In the genomic region with DNA sequence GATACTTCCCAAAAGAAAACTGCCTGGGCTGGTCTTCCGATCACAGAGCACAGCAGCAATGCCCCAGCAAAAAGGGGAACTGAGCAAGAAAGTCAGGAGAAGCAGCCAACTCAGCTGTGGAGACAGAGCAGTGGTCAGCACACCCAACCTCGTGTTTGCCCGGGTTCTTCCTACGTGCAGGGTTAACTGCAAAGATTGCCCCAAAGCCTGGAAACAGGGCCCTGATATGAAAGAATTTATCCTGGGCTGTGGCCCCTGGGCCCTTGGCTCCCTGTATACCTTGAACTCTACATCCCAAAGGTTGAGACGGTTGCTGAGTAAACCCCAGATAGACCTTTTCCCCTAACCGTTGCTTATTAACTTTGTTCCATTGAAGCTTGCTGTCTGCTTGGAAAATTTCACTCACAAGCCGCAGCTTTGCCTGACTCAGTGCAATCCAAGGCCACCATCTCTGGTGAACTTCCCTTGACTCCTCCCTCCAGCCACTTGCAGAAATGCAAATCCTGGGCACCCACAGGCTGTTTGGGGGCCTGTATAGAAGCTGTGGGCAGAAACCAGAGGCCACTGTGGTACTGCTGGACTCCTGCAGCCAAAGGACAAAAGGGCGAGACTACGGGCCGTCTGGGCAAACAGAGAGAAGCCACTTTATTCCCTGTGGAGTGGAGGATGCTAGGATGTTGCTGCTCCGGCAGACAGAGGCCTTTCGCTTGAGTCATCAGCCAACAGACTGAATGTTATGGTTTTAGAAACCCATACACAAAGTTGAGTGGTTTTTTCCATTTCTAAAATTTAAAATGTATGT, we compare ENCODE assay signal across 8 cellular contexts. TPM values are rescaled to one million over a fixed set of nuclear protein-coding genes. Genes with fewer than 3 reads are reported as not detected.
DNase-seq lines count a peak whose midpoint lies in the region; ATAC-seq, FAIRE-seq and TF ChIP-seq lines count a peak whose summit lies in the region.

No MANE protein-coding gene starts in this region.

- ATAC-seq in GM21529 (IDR thresholded peaks at IDR 0.05; ENCODE audit: unreplicated experiment) (peak; percentile 78), lower lobe of right lung (peak; percentile 50 to 70)

- no peak for TF ChIP-seq CTCF in astrocyte (IDR thresholded peaks at IDR 0.05; ENCODE audit: insufficient read depth, low read depth, low read length)
- TF ChIP-seq CTCF in lower lobe of right lung (IDR thresholded peaks at IDR 0.05) = no peak
- TF ChIP-seq CTCF in vagina (IDR thresholded peaks at IDR 0.05) = no peak

- no peak overlapping the region for H2AFZ ChIP-seq in astrocyte (ENCODE audit: low read depth, low read length)

- peak overlapping the region; percentile 89 for H3K27ac ChIP-seq in HUES48 (ENCODE audit: low read depth, low read length)
- peak overlapping the region; percentile 97 for H3K27ac ChIP-seq in astrocyte (ENCODE audit: low read depth, low read length)
- H3K27ac ChIP-seq in lower lobe of right lung = peak overlapping the region; percentile 63
- peak overlapping the region; percentile 70 for H3K27ac ChIP-seq in vagina
- no peak overlapping the region for H3K27ac ChIP-seq in effector memory CD4-positive, alpha-beta T cell (ENCODE audit: insufficient read depth, low read length, poor library complexity, severe bottlenecking)
- no peak overlapping the region for H3K27ac ChIP-seq in CD4-positive, alpha-beta memory T cell (ENCODE audit: low read depth, low read length)

- H3K27me3 ChIP-seq in HUES48 (ENCODE audit: control insufficient read depth, insufficient read depth, low read length) = no peaks in the 10 kb centered on the region
- H3K27me3 ChIP-seq in astrocyte (ENCODE audit: insufficient read depth, low read length) = no peaks in the 10 kb centered on the region
- H3K27me3 ChIP-seq in lower lobe of right lung (ENCODE audit: low read depth) = no peaks in the 10 kb centered on the region
- no peaks in the 10 kb centered on the region for H3K27me3 ChIP-seq in vagina
- H3K27me3 ChIP-seq in effector memory CD4-positive, alpha-beta T cell (replicated peaks; ENCODE audit: control insufficient read depth, insufficient read depth, low read length, poor library complexity, severe bottlenecking) = no peaks in the 10 kb centered on the region
- no peaks in the 10 kb centered on the region for H3K27me3 ChIP-seq in CD4-positive, alpha-beta memory T cell (ENCODE audit: insufficient read depth, low read length)

- H3K79me2 ChIP-seq in astrocyte (ENCODE audit: insufficient read depth, low read length) = peaks cover 58% of the 10 kb centered on the region

- H4K20me1 ChIP-seq in astrocyte (ENCODE audit: insufficient read depth, low read length) = no peaks in the 10 kb centered on the region

- no peak for TF ChIP-seq POLR2A in vagina (IDR thresholded peaks at IDR 0.05)

- H3K27ac Mint-ChIP-seq in astrocyte (ENCODE audit: unreplicated experiment) = peak overlapping the region; percentile 97
- H3K27ac Mint-ChIP-seq in CD4-positive, alpha-beta memory T cell = peak overlapping the region in 1 of 7 donors; percentile 14

- H3K4me1 Mint-ChIP-seq in astrocyte (ENCODE audit: low read depth, unreplicated experiment) = peaks cover 80% of the 10 kb centered on the region
- H3K4me1 Mint-ChIP-seq in CD4-positive, alpha-beta memory T cell = no peaks in the 10 kb centered on the region

- peak overlapping the region; percentile 74 for H3K4me2 ChIP-seq in astrocyte (ENCODE audit: low read length)

- intact Hi-C loops in lower lobe of right lung (cut with DNase I) = no loop called here
- intact Hi-C loops in vagina (cut with DNase I) = no loop called here
- intact Hi-C loops in CD4-positive, alpha-beta memory T cell (cut with micrococcal nuclease) = no loop called here

- H3K27me3 Mint-ChIP-seq in astrocyte (ENCODE audit: low read depth, unreplicated experiment) = no peaks in the 10 kb centered on the region
- peaks cover 0 to 3% of the 10 kb centered on the region in 2 donors for H3K27me3 Mint-ChIP-seq in CD4-positive, alpha-beta memory T cell

- H3K36me3 ChIP-seq in HUES48 (ENCODE audit: control insufficient read depth, insufficient read depth, low read length) (peaks cover 4% of the 10 kb centered on the region; the same call in 1 of the 2 replicates), astrocyte (ENCODE audit: insufficient read depth, low read length) (peaks cover 3% of the 10 kb centered on the region), lower lobe of right lung (peaks cover 3% of the 10 kb centered on the region), vagina (no peaks in the 10 kb centered on the region)
- no peaks in the 10 kb centered on the region for H3K36me3 ChIP-seq in effector memory CD4-positive, alpha-beta T cell (ENCODE audit: control insufficient read depth, insufficient read depth, low read length)
- H3K36me3 ChIP-seq in CD4-positive, alpha-beta memory T cell (ENCODE audit: insufficient read depth, low read length) = no peaks in the 10 kb centered on the region

- H3K4me1 ChIP-seq in HUES48 (ENCODE audit: control insufficient read depth, insufficient read depth, low read length) = peaks cover 65% of the 10 kb centered on the region
- H3K4me1 ChIP-seq in astrocyte (ENCODE audit: insufficient read depth, low read length) = peaks cover 91% of the 10 kb centered on the region
- peaks cover 58% of the 10 kb centered on the region for H3K4me1 ChIP-seq in lower lobe of right lung
- H3K4me1 ChIP-seq in vagina = peaks cover 66% of the 10 kb centered on the region
- H3K4me1 ChIP-seq in effector memory CD4-positive, alpha-beta T cell (ENCODE audit: control insufficient read depth, insufficient read depth, low read length, poor library complexity, severe bottlenecking) = no peaks in the 10 kb centered on the region
- no peaks in the 10 kb centered on the region for H3K4me1 ChIP-seq in CD4-positive, alpha-beta memory T cell (ENCODE audit: insufficient read depth, low read length)

- DNase-seq in ELR (ENCODE audit: low read depth) (peak; percentile 89), astrocyte (ENCODE audit: low read depth) (peak; percentile 96), lower lobe of right lung (peak; percentile 65), vagina (ENCODE audit: extremely low spot score in 2 of 2) (no peak)
- DNase-seq in effector memory CD4-positive, alpha-beta T cell = no peak
- no peak for DNase-seq in CD4-positive, alpha-beta memory T cell

- no peaks in the 10 kb centered on the region for H3K9me3 ChIP-seq in HUES48 (ENCODE audit: control insufficient read depth, insufficient read depth, low read length)
- no peaks in the 10 kb centered on the region for H3K9me3 ChIP-seq in astrocyte (ENCODE audit: insufficient read depth, low read depth, low read length)
- no peaks in the 10 kb centered on the region for H3K9me3 ChIP-seq in lower lobe of right lung
- no peaks in the 10 kb centered on the region for H3K9me3 ChIP-seq in vagina
- H3K9me3 ChIP-seq in effector memory CD4-positive, alpha-beta T cell (ENCODE audit: control insufficient read depth, low read length) = no peaks in the 10 kb centered on the region
- no peaks in the 10 kb centered on the region for H3K9me3 ChIP-seq in CD4-positive, alpha-beta memory T cell (ENCODE audit: control insufficient read depth in 1 of 2, low read length in 2 of 2)

- POLR2A ChIA-PET in CD4-positive, alpha-beta memory T cell (lab: Charles Lee; ENCODE audit: partially characterized antibody) = no interaction called here

- no peak overlapping the region for H3K4me3 ChIP-seq in HUES48 (ENCODE audit: low read depth, low read length)
- H3K4me3 ChIP-seq in astrocyte (ENCODE audit: insufficient read depth, low read depth, low read length) = peak overlapping the region; percentile 31
- H3K4me3 ChIP-seq in lower lobe of right lung = no peak overlapping the region
- no peak overlapping the region for H3K4me3 ChIP-seq in vagina
- H3K4me3 ChIP-seq in effector memory CD4-positive, alpha-beta T cell (ENCODE audit: insufficient read depth, low read depth, low read length, poor library complexity, severe bottlenecking) = no peak overlapping the region
- H3K4me3 ChIP-seq in CD4-positive, alpha-beta memory T cell (ENCODE audit: low read length in 2 of 2) = no peak overlapping the region

- H3K4me3 Mint-ChIP-seq in astrocyte (ENCODE audit: unreplicated experiment) = peak overlapping the region; percentile 47
- H3K4me3 Mint-ChIP-seq in CD4-positive, alpha-beta memory T cell = no peak overlapping the region

- peaks cover 11% of the 10 kb centered on the region for H3K36me3 Mint-ChIP-seq in astrocyte (ENCODE audit: low read depth, unreplicated experiment)
- H3K36me3 Mint-ChIP-seq in CD4-positive, alpha-beta memory T cell = no peaks in the 10 kb centered on the region

- H3K9me3 Mint-ChIP-seq in astrocyte (ENCODE audit: unreplicated experiment) = no peaks in the 10 kb centered on the region
- no peaks in the 10 kb centered on the region for H3K9me3 Mint-ChIP-seq in CD4-positive, alpha-beta memory T cell

- FAIRE-seq in astrocyte (lab: Jason Lieb, UNC) = peak; percentile 89

- H3K9ac ChIP-seq in HUES48 (ENCODE audit: low read depth, low read length) = no peak overlapping the region
- peak overlapping the region; percentile 74 for H3K9ac ChIP-seq in astrocyte (ENCODE audit: low read length)

- CTCF ChIA-PET in CD4-positive, alpha-beta memory T cell (lab: Charles Lee; ENCODE audit: partially characterized antibody) = no interaction called here

RNA-seq across cellular contexts. Expression of a gene that starts 18.2 kb away (rescaled TPM):
- 68.5 and 76.7 TPM in 2 replicates for total RNA-seq in astrocyte
- total RNA-seq in lower lobe of right lung = 67.5 TPM
- total RNA-seq in vagina = 65.6 TPM
- total RNA-seq in CD4-positive, alpha-beta memory T cell = 1 to 10 TPM; 1.1 to 2.1 TPM
- polyA plus RNA-seq in CD4-positive, alpha-beta memory T cell = not detected

Comparison
In these comparisons a context has a peak if more than half of its experiments do, and no peak if none do; other contexts are left out.
1. DNase-seq: peak in ELR (single experiment), astrocyte (single experiment) and lower lobe of right lung (single experiment); none in vagina (0 of 2), effector memory CD4-positive, alpha-beta T cell (0 of 3) and CD4-positive, alpha-beta memory T cell (0 of 5).
2. H3K27ac ChIP-seq: peak in HUES48 (single experiment), astrocyte (single experiment), lower lobe of right lung (single experiment) and vagina (single experiment); none in effector memory CD4-positive, alpha-beta T cell (single experiment) and CD4-positive, alpha-beta memory T cell (single experiment).
3. RNA of a gene that starts 18.2 kb away (total RNA-seq): 68.5 to 76.7 TPM in astrocyte, 67.5 TPM in lower lobe of right lung (single experiment) and 65.6 TPM in vagina (single experiment); 1.1 to 2.1 TPM in CD4-positive, alpha-beta memory T cell; every median in the first group is over 10 times any median in the second.